Comparison of ENCODE assay signal across 1 cellular context in the genomic region with DNA sequence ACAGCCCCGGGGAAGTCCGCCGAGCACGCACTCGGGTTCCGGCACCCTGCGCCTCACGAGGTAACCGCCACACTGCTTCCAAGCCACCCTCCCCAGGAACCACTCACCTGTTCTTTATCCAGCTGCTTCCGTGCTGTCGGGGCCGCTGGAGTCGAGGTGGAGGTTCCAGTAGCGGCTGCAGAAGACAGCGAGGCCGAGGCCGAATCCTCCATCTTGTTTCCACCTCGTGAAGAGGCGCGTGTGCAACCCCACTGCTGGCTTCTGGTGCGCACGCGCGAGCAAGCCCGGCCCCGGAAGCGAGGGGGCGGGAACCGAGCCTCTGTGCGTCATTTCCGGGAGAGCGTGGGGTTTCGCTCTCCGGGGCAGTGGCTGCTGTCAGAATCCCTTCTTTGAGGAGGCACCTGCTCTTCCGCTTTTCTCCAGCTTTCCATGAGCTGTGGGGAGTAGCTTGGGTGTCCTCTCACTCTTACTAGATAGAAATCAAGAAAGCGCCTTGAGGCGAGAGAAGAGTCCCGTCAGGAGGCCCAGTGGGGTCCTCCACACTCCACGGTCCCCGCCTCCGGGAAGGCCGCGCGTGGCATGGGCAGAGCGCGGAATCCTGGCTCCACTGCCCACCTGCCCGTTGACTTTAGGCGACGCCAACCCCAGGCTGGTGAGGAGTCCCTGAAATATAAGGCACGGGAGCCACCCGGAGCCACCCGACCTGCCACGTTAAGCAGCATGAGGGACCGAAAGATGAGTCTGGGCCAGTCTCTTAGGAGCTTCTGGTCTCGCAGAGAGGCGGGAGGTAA.
TF ChIP-seq lines count a peak whose summit lies in the region.

A gene (minus strand): TSS at position 242 of the 791 bp plus-strand sequence. CDS start 30 bp downstream, at position 212.

TF ChIP-seq in GM12878, 131 proteins besides CTCF, POLR2A, EP300 and RAD21 (continued from another document):
- TF ChIP-seq, protein P1, sequence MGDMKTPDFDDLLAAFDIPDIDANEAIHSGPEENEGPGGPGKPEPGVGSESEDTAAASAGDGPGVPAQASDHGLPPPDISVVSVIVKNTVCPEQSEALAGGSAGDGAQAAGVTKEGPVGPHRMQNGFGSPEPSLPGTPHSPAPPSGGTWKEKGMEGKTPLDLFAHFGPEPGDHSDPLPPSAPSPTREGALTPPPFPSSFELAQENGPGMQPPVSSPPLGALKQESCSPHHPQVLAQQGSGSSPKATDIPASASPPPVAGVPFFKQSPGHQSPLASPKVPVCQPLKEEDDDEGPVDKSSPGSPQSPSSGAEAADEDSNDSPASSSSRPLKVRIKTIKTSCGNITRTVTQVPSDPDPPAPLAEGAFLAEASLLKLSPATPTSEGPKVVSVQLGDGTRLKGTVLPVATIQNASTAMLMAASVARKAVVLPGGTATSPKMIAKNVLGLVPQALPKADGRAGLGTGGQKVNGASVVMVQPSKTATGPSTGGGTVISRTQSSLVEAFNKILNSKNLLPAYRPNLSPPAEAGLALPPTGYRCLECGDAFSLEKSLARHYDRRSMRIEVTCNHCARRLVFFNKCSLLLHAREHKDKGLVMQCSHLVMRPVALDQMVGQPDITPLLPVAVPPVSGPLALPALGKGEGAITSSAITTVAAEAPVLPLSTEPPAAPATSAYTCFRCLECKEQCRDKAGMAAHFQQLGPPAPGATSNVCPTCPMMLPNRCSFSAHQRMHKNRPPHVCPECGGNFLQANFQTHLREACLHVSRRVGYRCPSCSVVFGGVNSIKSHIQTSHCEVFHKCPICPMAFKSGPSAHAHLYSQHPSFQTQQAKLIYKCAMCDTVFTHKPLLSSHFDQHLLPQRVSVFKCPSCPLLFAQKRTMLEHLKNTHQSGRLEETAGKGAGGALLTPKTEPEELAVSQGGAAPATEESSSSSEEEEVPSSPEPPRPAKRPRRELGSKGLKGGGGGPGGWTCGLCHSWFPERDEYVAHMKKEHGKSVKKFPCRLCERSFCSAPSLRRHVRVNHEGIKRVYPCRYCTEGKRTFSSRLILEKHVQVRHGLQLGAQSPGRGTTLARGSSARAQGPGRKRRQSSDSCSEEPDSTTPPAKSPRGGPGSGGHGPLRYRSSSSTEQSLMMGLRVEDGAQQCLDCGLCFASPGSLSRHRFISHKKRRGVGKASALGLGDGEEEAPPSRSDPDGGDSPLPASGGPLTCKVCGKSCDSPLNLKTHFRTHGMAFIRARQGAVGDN (IDR thresholded peaks at IDR 0.05) = peak; percentile 86
- TF ChIP-seq, protein P2, sequence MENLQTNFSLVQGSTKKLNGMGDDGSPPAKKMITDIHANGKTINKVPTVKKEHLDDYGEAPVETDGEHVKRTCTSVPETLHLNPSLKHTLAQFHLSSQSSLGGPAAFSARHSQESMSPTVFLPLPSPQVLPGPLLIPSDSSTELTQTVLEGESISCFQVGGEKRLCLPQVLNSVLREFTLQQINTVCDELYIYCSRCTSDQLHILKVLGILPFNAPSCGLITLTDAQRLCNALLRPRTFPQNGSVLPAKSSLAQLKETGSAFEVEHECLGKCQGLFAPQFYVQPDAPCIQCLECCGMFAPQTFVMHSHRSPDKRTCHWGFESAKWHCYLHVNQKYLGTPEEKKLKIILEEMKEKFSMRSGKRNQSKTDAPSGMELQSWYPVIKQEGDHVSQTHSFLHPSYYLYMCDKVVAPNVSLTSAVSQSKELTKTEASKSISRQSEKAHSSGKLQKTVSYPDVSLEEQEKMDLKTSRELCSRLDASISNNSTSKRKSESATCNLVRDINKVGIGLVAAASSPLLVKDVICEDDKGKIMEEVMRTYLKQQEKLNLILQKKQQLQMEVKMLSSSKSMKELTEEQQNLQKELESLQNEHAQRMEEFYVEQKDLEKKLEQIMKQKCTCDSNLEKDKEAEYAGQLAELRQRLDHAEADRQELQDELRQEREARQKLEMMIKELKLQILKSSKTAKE (IDR thresholded peaks at IDR 0.05; ENCODE audit: low read depth, poor library complexity, severe bottlenecking) = no peak
- TF ChIP-seq, protein P3, sequence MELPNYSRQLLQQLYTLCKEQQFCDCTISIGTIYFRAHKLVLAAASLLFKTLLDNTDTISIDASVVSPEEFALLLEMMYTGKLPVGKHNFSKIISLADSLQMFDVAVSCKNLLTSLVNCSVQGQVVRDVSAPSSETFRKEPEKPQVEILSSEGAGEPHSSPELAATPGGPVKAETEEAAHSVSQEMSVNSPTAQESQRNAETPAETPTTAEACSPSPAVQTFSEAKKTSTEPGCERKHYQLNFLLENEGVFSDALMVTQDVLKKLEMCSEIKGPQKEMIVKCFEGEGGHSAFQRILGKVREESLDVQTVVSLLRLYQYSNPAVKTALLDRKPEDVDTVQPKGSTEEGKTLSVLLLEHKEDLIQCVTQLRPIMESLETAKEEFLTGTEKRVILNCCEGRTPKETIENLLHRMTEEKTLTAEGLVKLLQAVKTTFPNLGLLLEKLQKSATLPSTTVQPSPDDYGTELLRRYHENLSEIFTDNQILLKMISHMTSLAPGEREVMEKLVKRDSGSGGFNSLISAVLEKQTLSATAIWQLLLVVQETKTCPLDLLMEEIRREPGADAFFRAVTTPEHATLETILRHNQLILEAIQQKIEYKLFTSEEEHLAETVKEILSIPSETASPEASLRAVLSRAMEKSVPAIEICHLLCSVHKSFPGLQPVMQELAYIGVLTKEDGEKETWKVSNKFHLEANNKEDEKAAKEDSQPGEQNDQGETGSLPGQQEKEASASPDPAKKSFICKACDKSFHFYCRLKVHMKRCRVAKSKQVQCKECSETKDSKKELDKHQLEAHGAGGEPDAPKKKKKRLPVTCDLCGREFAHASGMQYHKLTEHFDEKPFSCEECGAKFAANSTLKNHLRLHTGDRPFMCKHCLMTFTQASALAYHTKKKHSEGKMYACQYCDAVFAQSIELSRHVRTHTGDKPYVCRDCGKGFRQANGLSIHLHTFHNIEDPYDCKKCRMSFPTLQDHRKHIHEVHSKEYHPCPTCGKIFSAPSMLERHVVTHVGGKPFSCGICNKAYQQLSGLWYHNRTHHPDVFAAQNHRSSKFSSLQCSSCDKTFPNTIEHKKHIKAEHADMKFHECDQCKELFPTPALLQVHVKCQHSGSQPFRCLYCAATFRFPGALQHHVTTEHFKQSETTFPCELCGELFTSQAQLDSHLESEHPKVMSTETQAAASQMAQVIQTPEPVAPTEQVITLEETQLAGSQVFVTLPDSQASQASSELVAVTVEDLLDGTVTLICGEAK (IDR thresholded peaks at IDR 0.05; ENCODE audit: borderline replicate concordance) = peak; percentile 94
- TF ChIP-seq DPF2 (IDR thresholded peaks at IDR 0.05) = peak; percentile 65; the same call in 1 of the 2 replicates
- peak; percentile 67 for TF ChIP-seq SP1 (IDR thresholded peaks at IDR 0.05; ENCODE audit: low read depth, low read length)
- TF ChIP-seq SMAD1 (IDR thresholded peaks at IDR 0.05; ENCODE audit: low read depth, partially characterized antibody) = peak; percentile 24
- no peak for TF ChIP-seq FOXM1 (IDR thresholded peaks at IDR 0.05; ENCODE audit: low read depth, low read length)
- no peak for TF ChIP-seq MYB (IDR thresholded peaks at IDR 0.05; ENCODE audit: borderline replicate concordance, low read depth, low read length)
- TF ChIP-seq TCF3 (IDR thresholded peaks at IDR 0.05; ENCODE audit: borderline replicate concordance, insufficient read depth, low read depth, low read length) = no peak; the same call in 1 of the 2 replicates
- no peak for TF ChIP-seq KAT2A (conservative IDR thresholded peaks at IDR 0.05; ENCODE audit: control insufficient read depth, low read depth, low read length)
- peak; percentile 94 for TF ChIP-seq POLR2AphosphoS2 (IDR thresholded peaks at IDR 0.05; ENCODE audit: low read depth, low read length)
- no peak for TF ChIP-seq CHD4 (IDR thresholded peaks at IDR 0.05)
- TF ChIP-seq MTA2 (IDR thresholded peaks at IDR 0.05; ENCODE audit: low read depth) = no peak; the same call in 1 of the 2 replicates
- TF ChIP-seq IRF4 (IDR thresholded peaks at IDR 0.05; ENCODE audit: low read depth, low read length) = no peak
- TF ChIP-seq MEF2B (IDR thresholded peaks at IDR 0.05; ENCODE audit: partially characterized antibody, poor library complexity, severe bottlenecking) = peak; percentile 47
- peak; percentile 98 for TF ChIP-seq POLR2AphosphoS5 (IDR thresholded peaks at IDR 0.05; ENCODE audit: low read length)
- TF ChIP-seq TCF12 (IDR thresholded peaks at IDR 0.05; ENCODE audit: low read depth, low read length) = peak; percentile 19; the same call in 1 of the 2 replicates
- TF ChIP-seq CBFB (IDR thresholded peaks at IDR 0.05; ENCODE audit: low read depth) = peak; percentile 53; the same call in 1 of the 2 replicates
- no peak for TF ChIP-seq JUNB (IDR thresholded peaks at IDR 0.05)
- TF ChIP-seq SPI1 (IDR thresholded peaks at IDR 0.05; ENCODE audit: borderline replicate concordance, insufficient read depth, low read depth, low read length) = peak; percentile 74; the same call in 1 of the 2 replicates
- TF ChIP-seq POU2F2 (IDR thresholded peaks at IDR 0.05; ENCODE audit: borderline replicate concordance, low read depth, low read length) = peak; percentile 67; the same call in 2 of the 3 replicates
- TF ChIP-seq RCOR1 (conservative IDR thresholded peaks at IDR 0.05; ENCODE audit: low read depth, low read length) = 0 out of 2 replicates have a peak, but pooled peaks have one; percentile 25
- TF ChIP-seq FOXK2 (IDR thresholded peaks at IDR 0.05) = peak; percentile 85
- TF ChIP-seq SIN3A (IDR thresholded peaks at IDR 0.05; ENCODE audit: low read depth, low read length) = peak; percentile 88
- peak; percentile 43 for TF ChIP-seq HDAC6 (IDR thresholded peaks at IDR 0.05; ENCODE audit: unreplicated experiment)
